In genomic region chr5:173231996-173232498, GRCh38 we compare ENCODE assay signal across 22 cellular contexts. TPM values are rescaled to one million over a fixed set of nuclear protein-coding genes. Genes with fewer than 3 reads are reported as not detected.
A peak's percentile ranks its signal among the peaks of the same experiment; 100 is the strongest.
DNase-seq lines count a peak whose midpoint lies in the region; ATAC-seq and TF ChIP-seq lines count a peak whose summit lies in the region.
"Had no signal": no experiment of that assay in that cellular context is flagged by ENCODE, and none has a peak within 500 bp of the region (broad histone marks: within the 10 kb centered on the region; RNA-seq: fewer than 3 reads in every experiment).

No MANE protein-coding gene starts in this region.

- no peak overlapping the region for H3K4me3 ChIP-seq in IMR-90 (ENCODE audit: insufficient read depth, low read depth, low read length)
- no peak overlapping the region for H3K4me3 ChIP-seq in endodermal cell (ENCODE audit: low read length)
- H3K4me3 ChIP-seq in neural progenitor cell: no peak overlapping the region
- H3K4me3 ChIP-seq in BE2C (ENCODE audit: low read depth, low read length): no peak overlapping the region
- H3K4me3 ChIP-seq in HAP-1: no peak overlapping the region

- no peak overlapping the region for H2BK120ac ChIP-seq in IMR-90 (ENCODE audit: low read depth, low read length)

- in situ Hi-C loops in IMR-90 (cut with MboI; ENCODE audit: low sequenced_read_pairs) (no loop called here), HAP-1 (cut with MboI; ENCODE audit: low sequenced_read_pairs) (no loop called here)

- H3K9ac ChIP-seq in IMR-90 (ENCODE audit: low read depth, low read length) (no peak overlapping the region), endodermal cell (ENCODE audit: extremely low read depth, low read length, poor library complexity, severe bottlenecking) (no peak overlapping the region), neural progenitor cell (no peak overlapping the region)

- no peak overlapping the region for H2BK5ac ChIP-seq in IMR-90 (ENCODE audit: low read depth, low read length, poor library complexity, severe bottlenecking)

- H4K20me1 ChIP-seq in IMR-90 (ENCODE audit: insufficient read depth, low read length): no peaks in the 10 kb centered on the region; the same call in 1 of the 2 replicates
- peaks cover 98% of the 10 kb centered on the region for H4K20me1 ChIP-seq in neural progenitor cell (ENCODE audit: low read depth)

- H3K27me3 Mint-ChIP-seq in activated CD8-positive, alpha-beta memory T cell treated with anti-CD3 and anti-CD28 coated beads, Interleukin-2, amount 10 ng/mL, durations not matched to agents 7 days and 5 days: peaks cover 97% of the 10 kb centered on the region
- H3K27me3 Mint-ChIP-seq in endodermal cell (ENCODE audit: insufficient read depth) (peaks cover 100% of the 10 kb centered on the region), neural progenitor cell (ENCODE audit: insufficient read depth, low read depth) (peaks cover 94% of the 10 kb centered on the region)

- H3K18ac ChIP-seq in IMR-90 (ENCODE audit: low read depth, low read length): no peak overlapping the region

- H2BK15ac ChIP-seq in IMR-90 (ENCODE audit: low read depth, low read length): no peak overlapping the region

- H3K36me3 ChIP-seq in IMR-90 (ENCODE audit: control insufficient read depth, insufficient read depth, low read length) (no peaks in the 10 kb centered on the region), endodermal cell (ENCODE audit: control insufficient read depth, insufficient read depth, low read length) (no peaks in the 10 kb centered on the region), neural progenitor cell (no peaks in the 10 kb centered on the region), BE2C (no peaks in the 10 kb centered on the region), HAP-1 (replicated peaks) (no peaks in the 10 kb centered on the region)

- TF ChIP-seq RAD21 in IMR-90 (IDR thresholded peaks at IDR 0.05; ENCODE audit: low read length): no peak

- no peak overlapping the region for H4K5ac ChIP-seq in IMR-90 (ENCODE audit: low read depth, low read length)

- no peaks in the 10 kb centered on the region for H3K9me3 Mint-ChIP-seq in activated CD8-positive, alpha-beta memory T cell treated with anti-CD3 and anti-CD28 coated beads, Interleukin-2, amount 10 ng/mL, durations not matched to agents 7 days and 5 days (ENCODE audit: low read depth)
- H3K9me3 Mint-ChIP-seq in endodermal cell (no peaks in the 10 kb centered on the region), neural progenitor cell (peaks cover 5% of the 10 kb centered on the region)
- H3K9me3 Mint-ChIP-seq: memory B cell had no signal

- TF ChIP-seq POLR2A in IMR-90 (IDR thresholded peaks at IDR 0.05; ENCODE audit: low read depth, low read length): no peak

- dilution Hi-C loops in IMR-90 (cut with HindIII; ENCODE audit: low sequenced_read_pairs, unreplicated experiment): no loop called here

- H3K4ac ChIP-seq in IMR-90 (ENCODE audit: low read depth, low read length): no peak overlapping the region

- H3K27ac ChIP-seq in IMR-90 (ENCODE audit: insufficient read depth, low read length) (no peak overlapping the region), endodermal cell (ENCODE audit: low read depth, low read length) (no peak overlapping the region), neural progenitor cell (no peak overlapping the region)

- no peak for ATAC-seq in activated CD8-positive, alpha-beta memory T cell treated with anti-CD3 and anti-CD28 coated beads, Interleukin-2, amount 10 ng/mL, durations not matched to agents 7 days and 5 days
- no peak for ATAC-seq in IMR-90 (ENCODE audit: low read depth)
- ATAC-seq: sciatic nerve had no signal

- H3K4me1 Mint-ChIP-seq in activated CD8-positive, alpha-beta memory T cell treated with anti-CD3 and anti-CD28 coated beads, Interleukin-2, amount 10 ng/mL, durations not matched to agents 7 days and 5 days: peaks cover 14% of the 10 kb centered on the region
- H3K4me1 Mint-ChIP-seq in endodermal cell (peaks cover 32% of the 10 kb centered on the region), neural progenitor cell (peaks cover 35% of the 10 kb centered on the region)

- H3K4me2 ChIP-seq in IMR-90 (ENCODE audit: low read depth, low read length) (no peak overlapping the region), neural progenitor cell (no peak overlapping the region)

- CTCF ChIA-PET in activated CD8-positive, alpha-beta memory T cell treated with anti-CD3 and anti-CD28 coated beads, Interleukin-2, amount 10 ng/mL, durations not matched to agents 7 days and 5 days (lab: Charles Lee): no interaction called here
- CTCF ChIA-PET in IMR-90 (lab: Yijun Ruan, JAX): no interaction called here

- H3K9me3 ChIP-seq in IMR-90 (ENCODE audit: control insufficient read depth, insufficient read depth, low read length): peaks cover 4% of the 10 kb centered on the region; the same call in 1 of the 2 replicates
- no peaks in the 10 kb centered on the region for H3K9me3 ChIP-seq in endodermal cell (ENCODE audit: control insufficient read depth, low read length)
- H3K9me3 ChIP-seq in neural progenitor cell (ENCODE audit: low read depth): no peaks in the 10 kb centered on the region
- no peaks in the 10 kb centered on the region for H3K9me3 ChIP-seq in BE2C
- no peaks in the 10 kb centered on the region for H3K9me3 ChIP-seq in HAP-1

- H3K79me2 ChIP-seq in neural progenitor cell (ENCODE audit: low read depth): no peaks in the 10 kb centered on the region

- no peak overlapping the region for H3K4me3 Mint-ChIP-seq in activated CD8-positive, alpha-beta memory T cell treated with anti-CD3 and anti-CD28 coated beads, Interleukin-2, amount 10 ng/mL, durations not matched to agents 7 days and 5 days
- H3K4me3 Mint-ChIP-seq in endodermal cell (peak overlapping the region; percentile 24), neural progenitor cell (peak overlapping the region; percentile 65)
- H3K4me3 Mint-ChIP-seq: memory B cell had no signal

- no peak overlapping the region for H2AK5ac ChIP-seq in IMR-90 (ENCODE audit: low read depth, low read length)

- no peak overlapping the region for H3K14ac ChIP-seq in IMR-90 (replicated peaks; ENCODE audit: low read depth, low read length)

- no peak for DNase-seq in activated CD8-positive, alpha-beta memory T cell treated with anti-CD3 and anti-CD28 coated beads, Interleukin-2, amount 10 ng/mL, durations not matched to agents 7 days and 5 days
- DNase-seq in activated CD8-positive, alpha-beta memory T cell treated with anti-CD3 and anti-CD28 coated beads, Interleukin-2, amount 50 U/mL, for 48 hours: no peak
- DNase-seq in IMR-90 (no peak), endodermal cell (no peak), neural progenitor cell (ENCODE audit: low spot score) (peak; percentile 38), BE2C (no peak), HAP-1 (ENCODE audit: low spot score in 2 of 2) (no peak), DMS53 treated with DMSO at 0.1 percent for 48 hours (lab: John Stamatoyannopoulos, UW; ENCODE audit: unreplicated experiment) (no peak)
- DNase-seq: activated CD4-positive, alpha-beta T cell treated with anti-CD3 and anti-CD28 coated beads for 1 hour; amygdala; cerebellar nuclear complex; DMS153; head of caudate nucleus; Karpas-422; NCI-H1105 treated with DMSO at 0.1 percent for 48 hours; NCI-H524 treated with DMSO at 0.1 percent for 48 hours; SHP77 treated with DMSO at 0.1 percent for 48 hours had no signal

- no peak overlapping the region for H2BK20ac ChIP-seq in IMR-90 (ENCODE audit: low read depth, low read length)

- H3K9me1 ChIP-seq in IMR-90 (ENCODE audit: insufficient read depth, low read length): no peaks in the 10 kb centered on the region

- H3F3A ChIP-seq in neural progenitor cell (ENCODE audit: low read depth): peaks cover 35% of the 10 kb centered on the region

- H3K27me3 ChIP-seq in IMR-90 (ENCODE audit: control insufficient read depth, insufficient read depth, low read length) (peaks cover 98% of the 10 kb centered on the region), endodermal cell (ENCODE audit: control insufficient read depth, insufficient read depth, low read length, poor library complexity, severe bottlenecking) (peaks cover 100% of the 10 kb centered on the region), neural progenitor cell (peaks cover 100% of the 10 kb centered on the region), BE2C (peaks cover 99% of the 10 kb centered on the region), HAP-1 (ENCODE audit: low read depth) (peaks cover 11% of the 10 kb centered on the region; the same call in 1 of the 2 replicates)

- intact Hi-C loops in IMR-90 (cut with micrococcal nuclease): no loop called here

- H3K4me1 ChIP-seq in IMR-90 (ENCODE audit: control insufficient read depth, insufficient read depth, low read length): no peaks in the 10 kb centered on the region; the same call in 1 of the 2 replicates
- peaks cover 7% of the 10 kb centered on the region for H3K4me1 ChIP-seq in endodermal cell (ENCODE audit: control insufficient read depth, insufficient read depth, low read length)
- peaks cover 26% of the 10 kb centered on the region for H3K4me1 ChIP-seq in neural progenitor cell
- no peaks in the 10 kb centered on the region for H3K4me1 ChIP-seq in BE2C
- no peaks in the 10 kb centered on the region for H3K4me1 ChIP-seq in HAP-1

- H3K36me3 Mint-ChIP-seq in activated CD8-positive, alpha-beta memory T cell treated with anti-CD3 and anti-CD28 coated beads, Interleukin-2, amount 10 ng/mL, durations not matched to agents 7 days and 5 days: peaks cover 1% of the 10 kb centered on the region
- no peaks in the 10 kb centered on the region for H3K36me3 Mint-ChIP-seq in endodermal cell (ENCODE audit: low read depth)
- H3K36me3 Mint-ChIP-seq in neural progenitor cell: no peaks in the 10 kb centered on the region
- H3K36me3 Mint-ChIP-seq: memory B cell had no signal

- no peak overlapping the region for H4K91ac ChIP-seq in IMR-90 (ENCODE audit: insufficient read depth, low read depth, low read length)

- no peak overlapping the region for H3K56ac ChIP-seq in IMR-90 (ENCODE audit: extremely low read depth, insufficient read depth, low read length)

- H4K8ac ChIP-seq in IMR-90 (ENCODE audit: low read depth in 2 of 2, low read length in 2 of 2): no peak overlapping the region

- H2AFZ ChIP-seq in IMR-90 (replicated peaks; ENCODE audit: low read length, poor library complexity): peak overlapping the region; percentile 47
- no peak overlapping the region for H2AFZ ChIP-seq in neural progenitor cell (replicated peaks)

- no peak overlapping the region for H3K23ac ChIP-seq in IMR-90 (ENCODE audit: low read depth, low read length)

- no peaks in the 10 kb centered on the region for H3K79me1 ChIP-seq in IMR-90 (ENCODE audit: low read depth in 1 of 2, low read length in 2 of 2)

- H2AK9ac ChIP-seq in IMR-90 (replicated peaks; ENCODE audit: low read depth, low read length, poor library complexity): no peak overlapping the region

- TF ChIP-seq CTCF in IMR-90 (conservative IDR thresholded peaks at IDR 0.05; ENCODE audit: low read depth, low read length) (no peak), endodermal cell (conservative IDR thresholded peaks at IDR 0.05) (no peak), neural progenitor cell (IDR thresholded peaks at IDR 0.05) (no peak), BE2C (IDR thresholded peaks at IDR 0.05; ENCODE audit: low read depth, low read length) (no peak)

- peak overlapping the region; percentile 82 for H3K27ac Mint-ChIP-seq in activated CD8-positive, alpha-beta memory T cell treated with anti-CD3 and anti-CD28 coated beads, Interleukin-2, amount 10 ng/mL, durations not matched to agents 7 days and 5 days
- H3K27ac Mint-ChIP-seq in endodermal cell (no peak overlapping the region), neural progenitor cell (no peak overlapping the region)

- WGBS in IMR-90 (ENCODE audit: extremely low coverage in 2 of 2, insufficient read length in 1 of 2), 2 experiments: 20% methylated on average over 22 of the region's 33 CpGs; no CpG with 5 or more reads in 1 of the 2 experiments
- WGBS in endodermal cell (ENCODE audit: insufficient coverage in 1 of 2, insufficient read length in 1 of 2), 2 experiments: 12 to 17% methylated on average over 24 to 33 of the region's 33 CpGs

- no TSS peak for BruUV-seq in IMR-90 (replicated peaks; lab: Mats Ljungman, UMichigan)

- POLR2A ChIA-PET in IMR-90 (lab: Charles Lee; ENCODE audit: unreplicated experiment): interaction anchor here (1.0 kb wide), 1 partner anchor 96 kb away, joined by 3 read pairs; the partner anchor contains the start of gene STC2

RNA-seq across cellular contexts. Expression of gene NKX2-5, which starts 3.0 kb away (rescaled TPM):
- not detected for total RNA-seq in activated CD8-positive, alpha-beta memory T cell treated with anti-CD3 and anti-CD28 coated beads, Interleukin-2, amount 10 ng/mL, durations not matched to agents 7 days and 5 days
- total RNA-seq in IMR-90 (2012; rRNA removed) (not detected in 2 replicates), endodermal cell (under 1 TPM; 0.33 to 0.37 TPM), neural progenitor cell (ENCODE audit: low replicate concordance) (not detected in 2 replicates)
- polyA plus RNA-seq in IMR-90 (2012; rRNA removed): not detected in 2 replicates
- not detected in 2 replicates for polyA plus RNA-seq in IMR-90 (2012; cell fraction: cytosol; rRNA removed)
- polyA plus RNA-seq in IMR-90 (2012; cell fraction: nucleus; rRNA removed; ENCODE audit: low replicate concordance): 0.03 and 0.05 TPM in 2 replicates
- 0.75 TPM for polyA plus RNA-seq in endodermal cell (2013, experiment 1 of 2)
- 1.1 TPM for polyA plus RNA-seq in endodermal cell (2013, experiment 2 of 2)
- not detected for polyA plus RNA-seq in BE2C (2012; ENCODE audit: insufficient read depth, insufficient read length, low read depth)
- total RNA-seq: fibroblast of lung, sciatic nerve, urinary bladder had no signal
- polyA plus RNA-seq: fibroblast of lung, keratinocyte, urinary bladder had no signal
